In the genomic region with DNA sequence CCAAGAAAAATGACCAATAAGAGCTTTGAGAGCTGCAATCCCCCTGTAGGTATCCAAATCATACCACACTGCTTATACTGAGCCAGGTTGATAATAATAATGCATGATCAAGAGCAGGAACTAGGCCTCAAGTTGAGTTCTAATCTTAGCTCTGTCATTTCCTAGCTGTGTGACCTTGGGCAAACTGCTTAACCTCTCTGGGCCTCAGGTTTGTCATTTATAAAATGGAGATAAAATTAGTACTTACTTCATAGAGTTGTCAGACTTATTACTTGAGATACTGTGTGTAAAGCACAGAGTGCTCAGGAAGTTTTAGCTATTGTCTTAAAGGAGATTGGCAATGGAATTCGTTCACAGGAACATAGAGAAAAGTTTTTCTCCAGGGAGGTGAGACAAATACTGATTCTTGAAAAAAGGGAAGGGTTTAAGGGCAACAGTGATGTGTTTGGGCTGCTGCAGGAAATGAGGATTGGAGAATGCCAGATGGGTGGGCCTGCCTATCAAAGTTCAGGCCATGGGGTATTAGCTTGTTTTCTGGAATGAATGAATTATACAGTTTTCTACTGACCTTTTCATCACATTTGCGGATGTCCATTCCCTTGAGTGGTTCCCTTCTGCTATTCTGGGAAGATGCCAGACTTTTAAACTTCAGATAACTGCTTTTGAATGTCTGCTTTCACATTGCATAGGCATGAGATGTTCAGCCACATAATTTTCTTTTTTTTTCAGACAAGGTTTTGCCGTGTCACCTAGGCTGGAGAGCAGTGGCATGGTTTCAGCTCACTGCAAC, we compare ENCODE assay signal across 1 cellular context.
TF ChIP-seq lines count a peak whose summit lies in the region.

No MANE protein-coding gene starts in this region.

TF ChIP-seq in WTC11, 78 proteins besides CTCF, POLR2A, EP300 and RAD21 (continued from another document):
- TF ChIP-seq, protein P1, sequence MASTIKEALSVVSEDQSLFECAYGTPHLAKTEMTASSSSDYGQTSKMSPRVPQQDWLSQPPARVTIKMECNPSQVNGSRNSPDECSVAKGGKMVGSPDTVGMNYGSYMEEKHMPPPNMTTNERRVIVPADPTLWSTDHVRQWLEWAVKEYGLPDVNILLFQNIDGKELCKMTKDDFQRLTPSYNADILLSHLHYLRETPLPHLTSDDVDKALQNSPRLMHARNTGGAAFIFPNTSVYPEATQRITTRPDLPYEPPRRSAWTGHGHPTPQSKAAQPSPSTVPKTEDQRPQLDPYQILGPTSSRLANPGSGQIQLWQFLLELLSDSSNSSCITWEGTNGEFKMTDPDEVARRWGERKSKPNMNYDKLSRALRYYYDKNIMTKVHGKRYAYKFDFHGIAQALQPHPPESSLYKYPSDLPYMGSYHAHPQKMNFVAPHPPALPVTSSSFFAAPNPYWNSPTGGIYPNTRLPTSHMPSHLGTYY (CRISPR knock-in tag; IDR thresholded peaks at IDR 0.05): no peak
- TF ChIP-seq, protein P2, sequence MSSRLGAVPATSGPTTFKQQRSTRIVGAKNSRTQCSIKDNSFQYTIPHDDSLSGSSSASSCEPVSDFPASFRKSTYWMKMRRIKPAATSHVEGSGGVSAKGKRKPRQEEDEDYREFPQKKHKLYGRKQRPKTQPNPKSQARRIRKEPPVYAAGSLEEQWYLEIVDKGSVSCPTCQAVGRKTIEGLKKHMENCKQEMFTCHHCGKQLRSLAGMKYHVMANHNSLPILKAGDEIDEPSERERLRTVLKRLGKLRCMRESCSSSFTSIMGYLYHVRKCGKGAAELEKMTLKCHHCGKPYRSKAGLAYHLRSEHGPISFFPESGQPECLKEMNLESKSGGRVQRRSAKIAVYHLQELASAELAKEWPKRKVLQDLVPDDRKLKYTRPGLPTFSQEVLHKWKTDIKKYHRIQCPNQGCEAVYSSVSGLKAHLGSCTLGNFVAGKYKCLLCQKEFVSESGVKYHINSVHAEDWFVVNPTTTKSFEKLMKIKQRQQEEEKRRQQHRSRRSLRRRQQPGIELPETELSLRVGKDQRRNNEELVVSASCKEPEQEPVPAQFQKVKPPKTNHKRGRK (CRISPR knock-in tag; IDR thresholded peaks at IDR 0.05; ENCODE audit: borderline replicate concordance): no peak
- TF ChIP-seq, protein P3, sequence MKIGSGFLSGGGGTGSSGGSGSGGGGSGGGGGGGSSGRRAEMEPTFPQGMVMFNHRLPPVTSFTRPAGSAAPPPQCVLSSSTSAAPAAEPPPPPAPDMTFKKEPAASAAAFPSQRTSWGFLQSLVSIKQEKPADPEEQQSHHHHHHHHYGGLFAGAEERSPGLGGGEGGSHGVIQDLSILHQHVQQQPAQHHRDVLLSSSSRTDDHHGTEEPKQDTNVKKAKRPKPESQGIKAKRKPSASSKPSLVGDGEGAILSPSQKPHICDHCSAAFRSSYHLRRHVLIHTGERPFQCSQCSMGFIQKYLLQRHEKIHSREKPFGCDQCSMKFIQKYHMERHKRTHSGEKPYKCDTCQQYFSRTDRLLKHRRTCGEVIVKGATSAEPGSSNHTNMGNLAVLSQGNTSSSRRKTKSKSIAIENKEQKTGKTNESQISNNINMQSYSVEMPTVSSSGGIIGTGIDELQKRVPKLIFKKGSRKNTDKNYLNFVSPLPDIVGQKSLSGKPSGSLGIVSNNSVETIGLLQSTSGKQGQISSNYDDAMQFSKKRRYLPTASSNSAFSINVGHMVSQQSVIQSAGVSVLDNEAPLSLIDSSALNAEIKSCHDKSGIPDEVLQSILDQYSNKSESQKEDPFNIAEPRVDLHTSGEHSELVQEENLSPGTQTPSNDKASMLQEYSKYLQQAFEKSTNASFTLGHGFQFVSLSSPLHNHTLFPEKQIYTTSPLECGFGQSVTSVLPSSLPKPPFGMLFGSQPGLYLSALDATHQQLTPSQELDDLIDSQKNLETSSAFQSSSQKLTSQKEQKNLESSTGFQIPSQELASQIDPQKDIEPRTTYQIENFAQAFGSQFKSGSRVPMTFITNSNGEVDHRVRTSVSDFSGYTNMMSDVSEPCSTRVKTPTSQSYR (CRISPR knock-in tag; IDR thresholded peaks at IDR 0.05): no peak
- no peak for TF ChIP-seq RORB (CRISPR knock-in tag; IDR thresholded peaks at IDR 0.05)
